Comparison of ENCODE assay signal across 33 cellular contexts in genomic region chr15:91484141-91484540, GRCh38.
"Had no signal": no experiment of that assay in that cellular context is flagged by ENCODE, and none has a peak within 500 bp of the region (broad histone marks: within the 10 kb centered on the region; RNA-seq: fewer than 3 reads in every experiment).

No MANE protein-coding gene starts in this region.

- H3K36me3 ChIP-seq: colonic mucosa, esophagus squamous epithelium, left lung, lower lobe of right lung, sigmoid colon, suprapubic skin, tibial artery, upper lobe of right lung had no signal

- H3K27ac Mint-ChIP-seq: activated B cell treated with CpG ODN at 0.5 μM for 24 hours; activated CD4-positive, alpha-beta T cell treated with anti-CD3 and anti-CD28 coated beads for 36 hours; activated naive CD4-positive, alpha-beta T cell treated with anti-CD3 and anti-CD28 coated beads, Interleukin-2, amount 50 U/mL, for 24 hours; activated T-cell treated with anti-CD3 and anti-CD28 coated beads, Interleukin-2, amount 50 U/mL, for 24 hours; stimulated activated memory B cell treated with anti-CD40 and anti-IgM and Interleukin-4, amounts not matched to agents 10 μg/mL and 1 μg/mL and 100 μg/mL, for 72 hours; T-helper 2 cell treated with Interferon-gamma antibody and Interleukin-4, amounts not matched to agents 5 μg/mL and 100 μg/mL, for 36 hours had no signal

- H3K4me3 ChIP-seq: colonic mucosa, esophagus squamous epithelium, left lung, lower lobe of right lung, psoas muscle, sigmoid colon, smooth muscle cell, suprapubic skin, tibial artery, upper lobe of right lung had no signal

- H3K27me3 Mint-ChIP-seq: activated CD4-positive, alpha-beta T cell treated with anti-CD3 and anti-CD28 coated beads for 36 hours; activated naive CD4-positive, alpha-beta T cell treated with anti-CD3 and anti-CD28 coated beads, Interleukin-2, amount 50 U/mL, for 24 hours; activated T-cell treated with anti-CD3 and anti-CD28 coated beads, Interleukin-2, amount 50 U/mL, for 24 hours; naive thymus-derived CD8-positive, alpha-beta T cell; T-cell had no signal

- H3K4me1 ChIP-seq: colonic mucosa, esophagus squamous epithelium, left lung, lower lobe of right lung, parathyroid adenoma, psoas muscle, sigmoid colon, suprapubic skin, tibial artery, upper lobe of right lung had no signal

- H3K9me3 Mint-ChIP-seq: activated B cell treated with CpG ODN at 0.5 μM for 24 hours; activated T-cell treated with anti-CD3 and anti-CD28 coated beads, Interleukin-2, amount 50 U/mL, for 24 hours; neural crest cell; T-helper 2 cell treated with Interferon-gamma antibody and Interleukin-4, amounts not matched to agents 5 μg/mL and 100 μg/mL, for 36 hours had no signal

- H3K79me2 ChIP-seq: parathyroid adenoma had no signal

- DNase-seq: activated B cell treated with CpG ODN at 0.5 μM for 24 hours; activated CD4-positive, alpha-beta T cell treated with anti-CD3 and anti-CD28 coated beads for 36 hours; activated CD4-positive, alpha-beta T cell treated with anti-CD3 and anti-CD28 coated beads, Interleukin-2, amount 50 U/mL, for 4 hours; activated CD8-positive, alpha-beta memory T cell treated with anti-CD3 and anti-CD28 coated beads, Interleukin-2, amount 50 U/mL, for 48 hours; activated gamma-delta T cell; activated T-cell treated with anti-CD3 and anti-CD28 coated beads, Interleukin-2, amount 50 U/mL, for 24 hours; anterior cingulate cortex; cerebellar nuclear complex; colonic mucosa; effector CD8-positive, alpha-beta T cell; esophagus squamous epithelium; foreskin melanocyte; left lung; lower lobe of right lung; mesenchymal stem cell; naive thymus-derived CD8-positive, alpha-beta T cell; occipital lobe; psoas muscle; sigmoid colon; stimulated activated CD4-positive, alpha-beta T cell treated with anti-CD3 and anti-CD28 coated beads, Interleukin-1b, Interleukin-23, amount 100 ng/mL, for 48 hours; stimulated activated CD4-positive, alpha-beta T cell treated with anti-CD3 and anti-CD28 coated beads, Interleukin-4, amount 100 ng/mL, for 4 hours; stimulated activated CD8-positive, alpha-beta memory T cell treated with anti-CD3 and anti-CD28 coated beads, Interleukin-4, amount 100 ng/mL, for 48 hours; T-cell; tibial artery; upper lobe of right lung had no signal

- H3K4me2 ChIP-seq: smooth muscle cell had no signal

- H3K27me3 ChIP-seq: colonic mucosa, esophagus squamous epithelium, left lung, sigmoid colon, suprapubic skin, tibial artery, upper lobe of right lung had no signal

- H3K4me1 Mint-ChIP-seq: activated B cell treated with CpG ODN at 0.5 μM for 24 hours; stimulated activated memory B cell treated with anti-CD40 and anti-IgM and Interleukin-4, amounts not matched to agents 10 μg/mL and 1 μg/mL and 100 μg/mL, for 72 hours had no signal

- H3K27ac ChIP-seq: colonic mucosa, epithelial cell of prostate, esophagus squamous epithelium, left lung, lower lobe of right lung, parathyroid adenoma, psoas muscle, sigmoid colon, suprapubic skin, tibial artery, upper lobe of right lung had no signal

- ATAC-seq: activated CD4-positive, alpha-beta T cell treated with anti-CD3 and anti-CD28 coated beads for 36 hours; left lung; lower lobe of right lung; naive thymus-derived CD8-positive, alpha-beta T cell; psoas muscle; stimulated activated memory B cell treated with anti-CD40 and anti-IgM and Interleukin-4, amounts not matched to agents 10 μg/mL and 1 μg/mL and 100 μg/mL, for 72 hours; T-cell; upper lobe of right lung had no signal

- H2AFZ ChIP-seq: parathyroid adenoma had no signal

- H3K36me3 Mint-ChIP-seq: naive thymus-derived CD8-positive, alpha-beta T cell; stimulated activated memory B cell treated with anti-CD40 and anti-IgM and Interleukin-4, amounts not matched to agents 10 μg/mL and 1 μg/mL and 100 μg/mL, for 72 hours had no signal

- H3K9me3 ChIP-seq: colonic mucosa, esophagus squamous epithelium, left lung, lower lobe of right lung, psoas muscle, sigmoid colon, suprapubic skin, tibial artery, upper lobe of right lung had no signal

- H3K4me3 Mint-ChIP-seq: activated B cell treated with CpG ODN at 0.5 μM for 24 hours; activated CD4-positive, alpha-beta T cell treated with anti-CD3 and anti-CD28 coated beads for 36 hours; activated T-cell treated with anti-CD3 and anti-CD28 coated beads, Interleukin-2, amount 50 U/mL, for 24 hours; neural crest cell; stimulated activated memory B cell treated with anti-CD40 and anti-IgM and Interleukin-4, amounts not matched to agents 10 μg/mL and 1 μg/mL and 100 μg/mL, for 72 hours; T-helper 2 cell treated with Interferon-gamma antibody and Interleukin-4, amounts not matched to agents 5 μg/mL and 100 μg/mL, for 36 hours had no signal

- H3K9ac ChIP-seq: parathyroid adenoma had no signal
